Comparison of ENCODE assay signal across 40 cellular contexts in the genomic region with DNA sequence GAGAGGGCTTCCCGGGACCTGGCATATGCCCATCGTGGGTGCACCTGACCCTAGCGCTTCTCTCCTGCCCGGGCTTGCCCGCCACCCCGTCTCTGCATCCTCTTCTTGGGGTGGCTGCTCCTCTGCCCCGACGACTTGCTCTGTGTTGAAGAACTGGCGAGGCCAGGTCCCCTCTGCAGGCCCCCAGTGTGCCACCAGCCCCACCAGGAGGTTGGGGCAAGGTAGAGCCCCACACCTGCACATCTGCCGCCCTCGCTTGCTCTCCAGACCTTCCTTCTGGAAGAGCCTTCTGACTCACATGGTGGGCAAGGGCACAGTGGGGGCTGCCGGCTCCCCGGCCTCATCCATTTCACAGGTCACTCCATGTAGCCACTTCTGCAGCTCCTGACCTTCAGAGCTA.
"Had no signal": no experiment of that assay in that cellular context is flagged by ENCODE, and none has a peak within 500 bp of the region (broad histone marks: within the 10 kb centered on the region; RNA-seq: fewer than 3 reads in every experiment).

No MANE protein-coding gene starts in this region.

- H3K4me3 ChIP-seq: adrenal gland, ascending aorta, body of pancreas, breast epithelium, cardiac muscle cell had no signal

- H3K9me3 ChIP-seq: adrenal gland, ascending aorta, body of pancreas, breast epithelium had no signal

- H3K9me3 Mint-ChIP-seq: activated naive CD4-positive, alpha-beta T cell treated with anti-CD3 and anti-CD28 coated beads for 36 hours; activated naive CD4-positive, alpha-beta T cell treated with anti-CD3 and anti-CD28 coated beads, Interleukin-2, amount 10 ng/mL, durations not matched to agents 7 days and 5 days; activated naive CD4-positive, alpha-beta T cell treated with anti-CD3 and anti-CD28 coated beads, Interleukin-2, amount 50 U/mL, for 24 hours; activated naive CD4-positive, alpha-beta T cell treated with anti-CD3 and anti-CD28 coated beads, Interleukin-2, amount 50 U/mL, for 72 hours; activated naive CD8-positive, alpha-beta T cell treated with anti-CD3 and anti-CD28 coated beads for 36 hours; activated naive CD8-positive, alpha-beta T cell treated with anti-CD3 and anti-CD28 coated beads, Interleukin-2, amount 10 ng/mL, durations not matched to agents 7 days and 5 days; activated naive CD8-positive, alpha-beta T cell treated with anti-CD3 and anti-CD28 coated beads, Interleukin-2, amount 50 U/mL, for 24 hours; activated T-cell treated with anti-CD3 and anti-CD28 coated beads, Interleukin-2, amount 50 U/mL, for 24 hours; activated T-cell treated with anti-CD3 and anti-CD28 coated beads, Interleukin-2, amount 50 U/mL, for 4 hours; activated T-cell treated with anti-CD3 and anti-CD28 coated beads, Interleukin-2, amount 50 U/mL, for 72 hours; activated T-helper 1 cell treated with anti-CD3 and anti-CD28 coated beads, Interleukin-12 subunit alpha, Interleukin-12 subunit beta, Interleukin-2, Interleukin-4 antibody, amounts not matched to agents 30 ng/mL and 10 ng/mL and 1 ng/mL, durations not matched to agents 14 hours and 24 hours and 36 hours; activated T-helper 17 cell treated with anti-CD3 and anti-CD28 coated beads, Interleukin-2, amount 50 U/mL, for 72 hours; activated T-helper 2 cell treated with anti-CD3 and anti-CD28 coated beads, Interferon-gamma antibody, Interleukin-2, Interleukin-4, amounts not matched to agents 10 μg/mL and 5 μg/mL and 100 μg/mL, durations not matched to agents 14 hours and 24 hours and 36 hours; brain; central memory CD8-positive, alpha-beta T cell had no signal

- ATAC-seq: activated naive CD4-positive, alpha-beta T cell treated with anti-CD3 and anti-CD28 coated beads, Interleukin-2, amount 50 U/mL, for 72 hours; activated naive CD8-positive, alpha-beta T cell treated with anti-CD3 and anti-CD28 coated beads, Interleukin-2, amount 50 U/mL, for 24 hours; activated T-cell treated with anti-CD3 and anti-CD28 coated beads, Interleukin-2, amount 50 U/mL, for 4 hours; activated T-cell treated with anti-CD3 and anti-CD28 coated beads, Interleukin-2, amount 50 U/mL, for 72 hours; activated T-helper 17 cell treated with anti-CD3 and anti-CD28 coated beads, Interleukin-2, amount 50 U/mL, for 72 hours; body of pancreas had no signal

- H3K36me3 ChIP-seq: adrenal gland, brain microvascular endothelial cell, breast epithelium, cardiac muscle cell had no signal

- DNase-seq: activated effector memory CD4-positive, alpha-beta T cell treated with anti-CD3 and anti-CD28 coated beads, Interleukin-2, amount 50 U/mL, for 16 hours; activated effector memory CD4-positive, alpha-beta T cell treated with Interleukin-2 at 50 U/mL for 16 hours; activated gamma-delta T cell; activated gamma-delta T cell treated with Interleukin-2 at 50 U/mL for 16 hours; activated naive CD4-positive, alpha-beta T cell; activated naive CD4-positive, alpha-beta T cell treated with anti-CD3 and anti-CD28 coated beads for 36 hours; activated naive CD4-positive, alpha-beta T cell treated with anti-CD3 and anti-CD28 coated beads, Interleukin-2, amount 10 ng/mL, durations not matched to agents 7 days and 5 days; activated naive CD4-positive, alpha-beta T cell treated with anti-CD3 and anti-CD28 coated beads, Interleukin-2, amount 50 U/mL, for 16 hours; activated naive CD4-positive, alpha-beta T cell treated with Interleukin-2 at 50 U/mL for 16 hours; activated naive CD8-positive, alpha-beta T cell treated with anti-CD3 and anti-CD28 coated beads for 36 hours; activated naive CD8-positive, alpha-beta T cell treated with anti-CD3 and anti-CD28 coated beads, Interleukin-2, amount 10 ng/mL, durations not matched to agents 7 days and 5 days; activated naive CD8-positive, alpha-beta T cell treated with anti-CD3 and anti-CD28 coated beads, Interleukin-2, amount 50 U/mL, for 24 hours; activated T-cell treated with anti-CD3 and anti-CD28 coated beads, Interleukin-2, amount 50 U/mL, for 1 hour; activated T-cell treated with anti-CD3 and anti-CD28 coated beads, Interleukin-2, amount 50 U/mL, for 24 hours; activated T-cell treated with anti-CD3 and anti-CD28 coated beads, Interleukin-2, amount 50 U/mL, for 4 hours; activated T-cell treated with anti-CD3 and anti-CD28 coated beads, Interleukin-2, amount 50 U/mL, for 48 hours; activated T-cell treated with anti-CD3 and anti-CD28 coated beads, Interleukin-2, amount 50 U/mL, for 72 hours; adrenal gland; amniotic stem cell; amygdala; anterior cingulate cortex; aorta; body of pancreas; brain microvascular endothelial cell; caudate nucleus; central memory CD4-positive, alpha-beta T cell; cerebellar nuclear complex had no signal

- H3K4me3 Mint-ChIP-seq: activated naive CD4-positive, alpha-beta T cell treated with anti-CD3 and anti-CD28 coated beads for 36 hours; activated naive CD4-positive, alpha-beta T cell treated with anti-CD3 and anti-CD28 coated beads, Interleukin-2, amount 10 ng/mL, durations not matched to agents 7 days and 5 days; activated naive CD4-positive, alpha-beta T cell treated with anti-CD3 and anti-CD28 coated beads, Interleukin-2, amount 50 U/mL, for 24 hours; activated naive CD8-positive, alpha-beta T cell; activated naive CD8-positive, alpha-beta T cell treated with anti-CD3 and anti-CD28 coated beads for 36 hours; activated naive CD8-positive, alpha-beta T cell treated with anti-CD3 and anti-CD28 coated beads, Interleukin-2, amount 10 ng/mL, durations not matched to agents 7 days and 5 days; activated naive CD8-positive, alpha-beta T cell treated with anti-CD3 and anti-CD28 coated beads, Interleukin-2, amount 50 U/mL, for 24 hours; activated T-cell treated with anti-CD3 and anti-CD28 coated beads, Interleukin-2, amount 50 U/mL, for 24 hours; activated T-cell treated with anti-CD3 and anti-CD28 coated beads, Interleukin-2, amount 50 U/mL, for 4 hours; activated T-cell treated with anti-CD3 and anti-CD28 coated beads, Interleukin-2, amount 50 U/mL, for 72 hours; activated T-helper 1 cell treated with anti-CD3 and anti-CD28 coated beads, Interleukin-12 subunit alpha, Interleukin-12 subunit beta, Interleukin-2, Interleukin-4 antibody, amounts not matched to agents 30 ng/mL and 10 ng/mL and 1 ng/mL, durations not matched to agents 14 hours and 24 hours and 36 hours; activated T-helper 17 cell treated with anti-CD3 and anti-CD28 coated beads, Interleukin-2, amount 50 U/mL, for 72 hours; brain; central memory CD8-positive, alpha-beta T cell had no signal

- H3K36me3 Mint-ChIP-seq: activated naive CD4-positive, alpha-beta T cell treated with anti-CD3 and anti-CD28 coated beads, Interleukin-2, amount 10 ng/mL, durations not matched to agents 7 days and 5 days; activated naive CD4-positive, alpha-beta T cell treated with anti-CD3 and anti-CD28 coated beads, Interleukin-2, amount 50 U/mL, for 24 hours; activated naive CD4-positive, alpha-beta T cell treated with anti-CD3 and anti-CD28 coated beads, Interleukin-2, amount 50 U/mL, for 72 hours; activated naive CD8-positive, alpha-beta T cell; activated naive CD8-positive, alpha-beta T cell treated with anti-CD3 and anti-CD28 coated beads for 36 hours; activated naive CD8-positive, alpha-beta T cell treated with anti-CD3 and anti-CD28 coated beads, Interleukin-2, amount 10 ng/mL, durations not matched to agents 7 days and 5 days; brain had no signal

- H3K4me1 Mint-ChIP-seq: activated naive CD4-positive, alpha-beta T cell treated with anti-CD3 and anti-CD28 coated beads, Interleukin-2, amount 10 ng/mL, durations not matched to agents 7 days and 5 days; activated naive CD4-positive, alpha-beta T cell treated with anti-CD3 and anti-CD28 coated beads, Interleukin-2, amount 50 U/mL, for 24 hours; activated naive CD8-positive, alpha-beta T cell treated with anti-CD3 and anti-CD28 coated beads for 36 hours; activated naive CD8-positive, alpha-beta T cell treated with anti-CD3 and anti-CD28 coated beads, Interleukin-2, amount 10 ng/mL, durations not matched to agents 7 days and 5 days; activated naive CD8-positive, alpha-beta T cell treated with anti-CD3 and anti-CD28 coated beads, Interleukin-2, amount 50 U/mL, for 24 hours; activated T-helper 17 cell treated with anti-CD3 and anti-CD28 coated beads, Interleukin-2, amount 50 U/mL, for 72 hours; brain; central memory CD8-positive, alpha-beta T cell had no signal

- H3K27ac ChIP-seq: adrenal gland, ascending aorta, body of pancreas, brain microvascular endothelial cell, breast epithelium, cardiac muscle cell had no signal

- FAIRE-seq: astrocyte, bronchial epithelial cell had no signal

- H3K4me1 ChIP-seq: adrenal gland, ascending aorta, body of pancreas, breast epithelium had no signal

- H3K27ac Mint-ChIP-seq: activated naive CD4-positive, alpha-beta T cell treated with anti-CD3 and anti-CD28 coated beads for 36 hours; activated naive CD4-positive, alpha-beta T cell treated with anti-CD3 and anti-CD28 coated beads, Interleukin-2, amount 10 ng/mL, durations not matched to agents 7 days and 5 days; activated naive CD4-positive, alpha-beta T cell treated with anti-CD3 and anti-CD28 coated beads, Interleukin-2, amount 50 U/mL, for 24 hours; activated naive CD8-positive, alpha-beta T cell; activated naive CD8-positive, alpha-beta T cell treated with anti-CD3 and anti-CD28 coated beads for 36 hours; activated naive CD8-positive, alpha-beta T cell treated with anti-CD3 and anti-CD28 coated beads, Interleukin-2, amount 10 ng/mL, durations not matched to agents 7 days and 5 days; activated naive CD8-positive, alpha-beta T cell treated with anti-CD3 and anti-CD28 coated beads, Interleukin-2, amount 50 U/mL, for 24 hours; activated T-cell treated with anti-CD3 and anti-CD28 coated beads, Interleukin-2, amount 50 U/mL, for 24 hours; activated T-cell treated with anti-CD3 and anti-CD28 coated beads, Interleukin-2, amount 50 U/mL, for 72 hours; activated T-helper 1 cell treated with anti-CD3 and anti-CD28 coated beads, Interleukin-12 subunit alpha, Interleukin-12 subunit beta, Interleukin-2, Interleukin-4 antibody, amounts not matched to agents 30 ng/mL and 10 ng/mL and 1 ng/mL, durations not matched to agents 14 hours and 24 hours and 36 hours; activated T-helper 17 cell treated with anti-CD3 and anti-CD28 coated beads, Interleukin-2, amount 50 U/mL, for 72 hours; activated T-helper 2 cell treated with anti-CD3 and anti-CD28 coated beads, Interferon-gamma antibody, Interleukin-2, Interleukin-4, amounts not matched to agents 10 μg/mL and 5 μg/mL and 100 μg/mL, durations not matched to agents 14 hours and 24 hours and 36 hours had no signal

- H3K27me3 ChIP-seq: adrenal gland, ascending aorta, body of pancreas, brain microvascular endothelial cell, breast epithelium, cardiac muscle cell had no signal

- H3K27me3 Mint-ChIP-seq: activated naive CD4-positive, alpha-beta T cell treated with anti-CD3 and anti-CD28 coated beads, Interleukin-2, amount 50 U/mL, for 24 hours; activated naive CD8-positive, alpha-beta T cell; activated naive CD8-positive, alpha-beta T cell treated with anti-CD3 and anti-CD28 coated beads for 36 hours; activated naive CD8-positive, alpha-beta T cell treated with anti-CD3 and anti-CD28 coated beads, Interleukin-2, amount 10 ng/mL, durations not matched to agents 7 days and 5 days; activated naive CD8-positive, alpha-beta T cell treated with anti-CD3 and anti-CD28 coated beads, Interleukin-2, amount 50 U/mL, for 24 hours; activated T-cell treated with anti-CD3 and anti-CD28 coated beads, Interleukin-2, amount 50 U/mL, for 24 hours; activated T-helper 17 cell treated with anti-CD3 and anti-CD28 coated beads, Interleukin-2, amount 50 U/mL, for 72 hours had no signal
